Comparison of ENCODE assay signal across 18 cellular contexts in the genomic region with DNA sequence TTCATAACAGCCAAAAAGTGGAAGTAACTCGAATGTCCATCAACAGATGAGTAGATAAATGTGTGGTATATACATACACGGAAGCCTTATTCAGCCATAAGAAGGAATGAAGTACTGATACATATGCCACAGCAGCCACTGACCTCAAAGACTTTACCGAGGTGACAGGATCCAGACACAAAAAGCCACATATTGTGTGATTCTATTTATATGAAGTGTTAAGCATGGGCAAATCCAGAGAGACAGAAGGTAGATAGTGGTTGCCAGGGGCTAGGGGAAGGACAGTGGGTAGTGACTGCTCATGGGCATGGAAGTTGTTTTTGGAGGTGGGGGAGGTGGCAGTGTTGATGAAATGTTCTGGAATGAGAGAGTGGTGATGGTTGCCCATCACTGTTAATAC. TPM values are rescaled to one million over a fixed set of nuclear protein-coding genes. Genes with fewer than 3 reads are reported as not detected.
A peak's percentile ranks its signal among the peaks of the same experiment; 100 is the strongest.
DNase-seq lines count a peak whose midpoint lies in the region; ATAC-seq and TF ChIP-seq lines count a peak whose summit lies in the region.
"Had no signal": no experiment of that assay in that cellular context is flagged by ENCODE, and none has a peak within 500 bp of the region (broad histone marks: within the 10 kb centered on the region; RNA-seq: fewer than 3 reads in every experiment).

No MANE protein-coding gene starts in this region.

- peaks cover 0 to 18% (median 6%) of the 10 kb centered on the region in 11 experiments; a peak in 5 of 22 replicates for H3K36me3 ChIP-seq in BLaER1 treated with 17β-estradiol and CSF1 and Interleukin-3, amounts not matched to agents 10 nM and 100 nM
- H3K36me3 ChIP-seq in CD8-positive, alpha-beta memory T cell (ENCODE audit: insufficient read depth, low read length) = no peaks in the 10 kb centered on the region
- peaks cover 0 to 7% (median 0%) of the 10 kb centered on the region in 4 donors for H3K36me3 ChIP-seq in transverse colon
- H3K36me3 ChIP-seq: sigmoid colon had no signal

- no peak for TF ChIP-seq CTCF in transverse colon (IDR thresholded peaks at IDR 0.05)

- POLR2A ChIA-PET in CD8-positive, alpha-beta memory T cell (lab: Charles Lee) = interaction anchor here (1.4 kb wide), 1 partner anchor 47 kb away, joined by 4 read pairs; no protein-coding TSS in a partner anchor
- POLR2A ChIA-PET in activated CD8-positive, alpha-beta T cell treated with anti-CD3 and anti-CD28 coated beads, Interleukin-2, amount 10 ng/mL, durations not matched to agents 7 days and 5 days (lab: Charles Lee) = interaction anchor here (1.3 kb wide), 1 partner anchor 37 kb away, joined by 3 read pairs; no protein-coding TSS in a partner anchor

- H3K4me1 Mint-ChIP-seq in CD8-positive, alpha-beta memory T cell = peaks cover 55 to 64% (median 62%) of the 10 kb centered on the region in 3 donors
- peaks cover 59% of the 10 kb centered on the region for H3K4me1 Mint-ChIP-seq in activated CD8-positive, alpha-beta T cell treated with anti-CD3 and anti-CD28 coated beads, Interleukin-2, amount 10 ng/mL, durations not matched to agents 7 days and 5 days (ENCODE audit: low read depth)
- peaks cover 30 to 40% (median 39%) of the 10 kb centered on the region in 3 donors for H3K4me1 Mint-ChIP-seq in naive B cell

- peak overlapping the region in 5 of 7 donors; percentile 1 to 39 (median 13) for H3K4me3 Mint-ChIP-seq in CD8-positive, alpha-beta memory T cell
- no peak overlapping the region for H3K4me3 Mint-ChIP-seq in activated CD8-positive, alpha-beta T cell treated with anti-CD3 and anti-CD28 coated beads, Interleukin-2, amount 10 ng/mL, durations not matched to agents 7 days and 5 days
- H3K4me3 Mint-ChIP-seq in naive B cell = peak overlapping the region in 3 of 8 donors; percentile 11 to 23 (median 18)
- H3K4me3 Mint-ChIP-seq: H9 had no signal

- H3K4me1 ChIP-seq in BLaER1 treated with 17β-estradiol and CSF1 and Interleukin-3, amounts not matched to agents 10 nM and 100 nM = peaks cover 36 to 84% (median 78%) of the 10 kb centered on the region in 10 experiments
- H3K4me1 ChIP-seq in CD8-positive, alpha-beta memory T cell (ENCODE audit: insufficient read depth, low read length) = peaks cover 60% of the 10 kb centered on the region
- peaks cover 0 to 19% (median 7%) of the 10 kb centered on the region in 4 donors for H3K4me1 ChIP-seq in transverse colon

- H3K36me3 Mint-ChIP-seq in CD8-positive, alpha-beta memory T cell = peaks cover 0 to 5% (median 3%) of the 10 kb centered on the region in 3 donors
- peaks cover 29% of the 10 kb centered on the region for H3K36me3 Mint-ChIP-seq in activated CD8-positive, alpha-beta T cell treated with anti-CD3 and anti-CD28 coated beads, Interleukin-2, amount 10 ng/mL, durations not matched to agents 7 days and 5 days (ENCODE audit: low read depth)
- peaks cover 12 to 13% of the 10 kb centered on the region in 2 donors for H3K36me3 Mint-ChIP-seq in naive B cell

- no peaks in the 10 kb centered on the region for H3K27me3 ChIP-seq in BLaER1 treated with 17β-estradiol and CSF1 and Interleukin-3, amounts not matched to agents 10 nM and 100 nM
- H3K27me3 ChIP-seq in CD8-positive, alpha-beta memory T cell (ENCODE audit: insufficient read depth, low read length, poor library complexity, severe bottlenecking) = no peaks in the 10 kb centered on the region
- no peaks in the 10 kb centered on the region for H3K27me3 ChIP-seq in transverse colon
- H3K27me3 ChIP-seq: heart left ventricle, sigmoid colon had no signal

- H3K9me3 ChIP-seq in BLaER1 treated with 17β-estradiol and CSF1 and Interleukin-3, amounts not matched to agents 10 nM and 100 nM (replicated peaks in 1 of 11) = peaks cover 0 to 16% (median 6%) of the 10 kb centered on the region in 11 experiments; a peak in 13 of 22 replicates
- no peaks in the 10 kb centered on the region for H3K9me3 ChIP-seq in CD8-positive, alpha-beta memory T cell (ENCODE audit: low read length)
- no peaks in the 10 kb centered on the region for H3K9me3 ChIP-seq in transverse colon
- H3K9me3 ChIP-seq: heart left ventricle, sigmoid colon, SK-N-SH had no signal

- H3K27ac ChIP-seq in BLaER1 treated with 17β-estradiol and CSF1 and Interleukin-3, amounts not matched to agents 10 nM and 100 nM = peak overlapping the region in 9 of 11 experiments; percentile 84 to 94 (median 92); a peak in 17 of 22 replicates
- H3K27ac ChIP-seq in CD8-positive, alpha-beta memory T cell (ENCODE audit: low read depth, low read length) = no peak overlapping the region
- no peak overlapping the region for H3K27ac ChIP-seq in transverse colon
- H3K27ac ChIP-seq: heart left ventricle had no signal

- in situ Hi-C loops in transverse colon (cut with MboI; ENCODE audit: low pct_ligation_motif_present in 1 of 4, low pct_unique_long_range_greater_than_20kb in 1 of 4, low sequenced_read_pairs in 3 of 4) = no loop called here

- DNase-seq in CD8-positive, alpha-beta memory T cell = peak in 1 of 5 donors; percentile 20
- DNase-seq in activated CD8-positive, alpha-beta T cell treated with anti-CD3 and anti-CD28 coated beads, Interleukin-2, amount 10 ng/mL, durations not matched to agents 7 days and 5 days = peak; percentile 52
- no peak for DNase-seq in naive B cell
- DNase-seq in HT-29 (ENCODE audit: low spot score) = no peak
- no peak for DNase-seq in transverse colon
- DNase-seq: activated CD4-positive, alpha-beta T cell treated with anti-CD3 and anti-CD28 coated beads, Interleukin-2, amount 50 U/mL, for 4 hours; AML-193; DMS53; H9; NCI-H2029; nucleus accumbens; sigmoid colon; SK-N-SH; stimulated activated CD4-positive, alpha-beta T cell treated with anti-CD3 and anti-CD28 coated beads, Interleukin-4, amount 100 ng/mL, for 1 hour had no signal

- TF ChIP-seq EP300 in transverse colon (IDR thresholded peaks at IDR 0.05; ENCODE audit: low read depth) = no peak

- WGBS in transverse colon (ENCODE audit: low coverage in 1 of 2), 2 donors = 57 to 60% methylated on average over 3 of the region's 3 CpGs

- H3K4me2 ChIP-seq in BLaER1 treated with 17β-estradiol and CSF1 and Interleukin-3, amounts not matched to agents 10 nM and 100 nM = peak overlapping the region; percentile 68 to 94 (median 84)
- H3K4me2 ChIP-seq: SK-N-SH had no signal

- H3K9me3 Mint-ChIP-seq in CD8-positive, alpha-beta memory T cell = no peaks in the 10 kb centered on the region
- no peaks in the 10 kb centered on the region for H3K9me3 Mint-ChIP-seq in activated CD8-positive, alpha-beta T cell treated with anti-CD3 and anti-CD28 coated beads, Interleukin-2, amount 10 ng/mL, durations not matched to agents 7 days and 5 days (ENCODE audit: insufficient read depth)
- peaks cover 0 to 4% (median 0%) of the 10 kb centered on the region in 7 donors for H3K9me3 Mint-ChIP-seq in naive B cell
- H3K9me3 Mint-ChIP-seq: H9 had no signal

- no peaks in the 10 kb centered on the region for H3K27me3 Mint-ChIP-seq in CD8-positive, alpha-beta memory T cell
- H3K27me3 Mint-ChIP-seq in activated CD8-positive, alpha-beta T cell treated with anti-CD3 and anti-CD28 coated beads, Interleukin-2, amount 10 ng/mL, durations not matched to agents 7 days and 5 days (ENCODE audit: low read depth) = no peaks in the 10 kb centered on the region
- H3K27me3 Mint-ChIP-seq in naive B cell = no peaks in the 10 kb centered on the region

- H4K20me1 ChIP-seq in BLaER1 treated with 17β-estradiol and CSF1 and Interleukin-3, amounts not matched to agents 10 nM and 100 nM = no peaks in the 10 kb centered on the region

- peak; percentile 40 for ATAC-seq in activated CD8-positive, alpha-beta T cell treated with anti-CD3 and anti-CD28 coated beads, Interleukin-2, amount 10 ng/mL, durations not matched to agents 7 days and 5 days
- ATAC-seq in naive B cell (ENCODE audit: low read depth in 2 of 2) = no peak
- ATAC-seq in HG03045 (IDR thresholded peaks at IDR 0.05; ENCODE audit: unreplicated experiment) = no peak
- ATAC-seq: esophagus mucosa had no signal

- no peak overlapping the region for H3K4me3 ChIP-seq in BLaER1 treated with 17β-estradiol and CSF1 and Interleukin-3, amounts not matched to agents 10 nM and 100 nM
- no peak overlapping the region for H3K4me3 ChIP-seq in CD8-positive, alpha-beta memory T cell (ENCODE audit: low read length)
- H3K4me3 ChIP-seq in transverse colon = no peak overlapping the region
- H3K4me3 ChIP-seq: heart left ventricle, sigmoid colon had no signal

- intact Hi-C loops in transverse colon (cut with DNase I; ENCODE audit: low total_unique reads) = no loop called here

- peak overlapping the region in 2 of 11 experiments; percentile 81 to 84; a peak in 4 of 22 replicates for H3K9ac ChIP-seq in BLaER1 treated with 17β-estradiol and CSF1 and Interleukin-3, amounts not matched to agents 10 nM and 100 nM
- H3K9ac ChIP-seq: SK-N-SH had no signal

- H3K27ac Mint-ChIP-seq in CD8-positive, alpha-beta memory T cell = peak overlapping the region; percentile 1 to 85 (median 44)
- H3K27ac Mint-ChIP-seq in activated CD8-positive, alpha-beta T cell treated with anti-CD3 and anti-CD28 coated beads, Interleukin-2, amount 10 ng/mL, durations not matched to agents 7 days and 5 days = peak overlapping the region; percentile 25
- H3K27ac Mint-ChIP-seq in naive B cell = peak overlapping the region in 5 of 6 donors; percentile 0 to 83 (median 56)
- H3K27ac Mint-ChIP-seq: H9 had no signal

- CTCF ChIA-PET in CD8-positive, alpha-beta memory T cell (lab: Charles Lee) = interaction anchor here (0.6 to 14.9 kb wide), 4 partner anchors 36 to 94 kb away, joined by 3 to 301 read pairs (median 52); a partner anchor contains a TSS
- CTCF ChIA-PET in activated CD8-positive, alpha-beta T cell treated with anti-CD3 and anti-CD28 coated beads, Interleukin-2, amount 10 ng/mL, durations not matched to agents 7 days and 5 days (lab: Charles Lee) = interaction anchor here (1.7 to 10.2 kb wide), 4 partner anchors 36 to 157 kb away, joined by 5 to 265 read pairs (median 46); a partner anchor contains a TSS

- no peak for TF ChIP-seq POLR2A in transverse colon (IDR thresholded peaks at IDR 0.05)

RNA-seq across cellular contexts. Expression of a gene that starts 33.9 kb away (rescaled TPM):
- total RNA-seq in CD8-positive, alpha-beta memory T cell = 100 to 1,000 TPM; 180 to 197 TPM
- 184 TPM for polyA plus RNA-seq in CD8-positive, alpha-beta memory T cell
- 100 to 1,000 TPM; 268 to 297 TPM for total RNA-seq in activated CD8-positive, alpha-beta T cell treated with anti-CD3 and anti-CD28 coated beads, Interleukin-2, amount 10 ng/mL, durations not matched to agents 7 days and 5 days
- polyA plus RNA-seq in naive B cell (ENCODE audit: low read depth in 6 of 6) = 1 to 10 TPM; 1.6 to 3.6 (median 2.6) TPM
- total RNA-seq in HT-29 (2014; rRNA removed; shearing (Covaris generic)) = 1.8 TPM in 1 of 2 replicates, not detected in the other
- 10 to 100 TPM in 2 of 4 donors, 1 to 10 TPM in 2; 2.6 to 16.1 (median 12.0) TPM for total RNA-seq in transverse colon

Comparison
In these comparisons a context has a peak if more than half of its experiments do, and no peak if none do; other contexts are left out.
1. H3K27ac ChIP-seq: peak in BLaER1 treated with 17β-estradiol and CSF1 and Interleukin-3, amounts not matched to agents 10 nM and 100 nM (9 of 11); none in CD8-positive, alpha-beta memory T cell (single experiment) and transverse colon (0 of 4).
2. RNA of a gene that starts 33.9 kb away (total RNA-seq): 268 to 297 TPM in activated CD8-positive, alpha-beta T cell treated with anti-CD3 and anti-CD28 coated beads, Interleukin-2, amount 10 ng/mL, durations not matched to agents 7 days and 5 days and 180 to 197 TPM in CD8-positive, alpha-beta memory T cell; 2.6 to 16.1 TPM in transverse colon and 1.8 TPM in HT-29; every median in the first group is over 10 times any median in the second.
3. Peak in every context shown above with its lines, with median percentiles within 50 percentile points of each other: H3K27ac Mint-ChIP-seq.